8 cellular contexts compared by ENCODE assay signal in genomic region chr17:28893248-28894183, GRCh38. TPM values are rescaled to one million over a fixed set of nuclear protein-coding genes. Genes with fewer than 3 reads are reported as not detected.
DNase-seq lines count a peak whose midpoint lies in the region; ATAC-seq, FAIRE-seq and TF ChIP-seq lines count a peak whose summit lies in the region.
"Not testable (repeated sequence)": the region's sequence is repeated elsewhere in the genome, so short reads cannot be mapped to it uniquely, and the experiment has no call there.

No MANE protein-coding gene starts in this region.

- peaks cover 49% of the 10 kb centered on the region for H3K79me2 ChIP-seq in K562 (ENCODE audit: control insufficient read depth, insufficient read depth, low read length)

- FAIRE-seq in K562 (lab: Jason Lieb, UNC): not testable (repeated sequence)

- not testable (repeated sequence) for H4K20me1 ChIP-seq in K562 (replicated peaks; ENCODE audit: control insufficient read depth, insufficient read depth, low read length)

- not testable (repeated sequence) for H3K4me3 ChIP-seq in K562, gastroesophageal sphincter
- peak overlapping the region; percentile 43 for H3K4me3 ChIP-seq in naive thymus-derived CD4-positive, alpha-beta T cell (ENCODE audit: low read length)

- not testable (repeated sequence) for TF ChIP-seq EP300 in K562 (IDR thresholded peaks at IDR 0.05; ENCODE audit: low read length); gastroesophageal sphincter (IDR thresholded peaks at IDR 0.05)

- TF ChIP-seq RAD21 in K562 (CRISPR knock-in tag; conservative IDR thresholded peaks at IDR 0.05 in 1 of 2, IDR thresholded peaks at IDR 0.05 in 1 of 2): not testable (repeated sequence)

- CTCF ChIA-PET in activated CD8-positive, alpha-beta T cell treated with anti-CD3 and anti-CD28 coated beads for 36 hours (lab: Charles Lee): interaction anchor here (0.7 to 4.5 kb wide), 12 partner anchors 9 to 255 kb away, joined by 3 to 22 read pairs (median 4); partner anchors contain the start of genes BLTP2, DHRS13, FAM222B and TLCD1
- CTCF ChIA-PET in K562 (lab: Yijun Ruan, JAX; ENCODE audit: low intra/inter-chr PET ratio): not testable (repeated sequence)
- CTCF ChIA-PET in naive thymus-derived CD4-positive, alpha-beta T cell (lab: Charles Lee): interaction anchor here (0.5 to 2.4 kb wide), 8 partner anchors 9 to 174 kb away, joined by 3 to 13 read pairs (median 4); partner anchors contain the start of genes DHRS13, RPL23A and TLCD1

- in situ Hi-C loops in K562 (cut with MboI): not testable (repeated sequence)

- 84% methylated on average over 16 of the region's 16 CpGs for WGBS in K562 (ENCODE audit: insufficient coverage, low coverage, missing lambda C conversion rate)
- 75 to 80% methylated on average over 11 to 14 of the region's 16 CpGs for WGBS in gastroesophageal sphincter (ENCODE audit: low coverage in 1 of 2), 2 donors

- peak; percentile 67 to 74 for DNase-seq in AML-193 (lab: John Stamatoyannopoulos, UW)
- peak; percentile 25 for DNase-seq in RPMI8226
- peak; percentile 53 for DNase-seq in activated CD8-positive, alpha-beta T cell treated with anti-CD3 and anti-CD28 coated beads for 36 hours
- not testable (repeated sequence) for DNase-seq in K562 (ENCODE audit: extremely low read depth in 1 of 4, low spot score in 3 of 4)
- DNase-seq in naive thymus-derived CD4-positive, alpha-beta T cell: peak in 3 of 9 donors; percentile 19 to 22 (median 21)
- peak; percentile 76 for DNase-seq in stimulated activated naive B cell treated with anti-CD40 and anti-IgM and Interleukin-4, amounts not matched to agents 10 μg/mL and 1 μg/mL and 100 μg/mL, for 72 hours

- not testable (repeated sequence) for BruUV-seq in K562 (replicated peaks; lab: Mats Ljungman, UMichigan)

- H3K27ac ChIP-seq in K562 (ENCODE audit: extremely low read depth, low read depth, low read length): not testable (repeated sequence)
- H3K27ac ChIP-seq in gastroesophageal sphincter: peak overlapping the region in 3 of 4 donors; percentile 39 to 53 (median 43)
- H3K27ac ChIP-seq in naive thymus-derived CD4-positive, alpha-beta T cell (ENCODE audit: low read depth, low read length): peak overlapping the region; percentile 78

- H3K27me3 Mint-ChIP-seq in activated CD8-positive, alpha-beta T cell treated with anti-CD3 and anti-CD28 coated beads for 36 hours; naive thymus-derived CD4-positive, alpha-beta T cell; stimulated activated naive B cell treated with anti-CD40 and anti-IgM and Interleukin-4, amounts not matched to agents 10 μg/mL and 1 μg/mL and 100 μg/mL, for 72 hours: not testable (repeated sequence)

- peaks cover 66% of the 10 kb centered on the region for H3K4me1 Mint-ChIP-seq in activated CD8-positive, alpha-beta T cell treated with anti-CD3 and anti-CD28 coated beads for 36 hours (ENCODE audit: low read depth)
- peaks cover 38 to 82% (median 66%) of the 10 kb centered on the region in 7 donors for H3K4me1 Mint-ChIP-seq in naive thymus-derived CD4-positive, alpha-beta T cell
- peaks cover 48 to 84% of the 10 kb centered on the region in 2 donors for H3K4me1 Mint-ChIP-seq in stimulated activated naive B cell treated with anti-CD40 and anti-IgM and Interleukin-4, amounts not matched to agents 10 μg/mL and 1 μg/mL and 100 μg/mL, for 72 hours

- POLR2A ChIA-PET in activated CD8-positive, alpha-beta T cell treated with anti-CD3 and anti-CD28 coated beads for 36 hours (lab: Charles Lee): interaction anchor here (0.6 to 4.2 kb wide), 13 partner anchors 8 to 173 kb away, joined by 3 to 22 read pairs (median 4); partner anchors contain the start of gene RPL23A
- POLR2A ChIA-PET in K562 (lab: Yijun Ruan, JAX): interaction anchor here (0.6 to 1.5 kb wide), 5 partner anchors 8 to 166 kb away, joined by 3 to 5 read pairs (median 3); no protein-coding TSS in a partner anchor
- POLR2A ChIA-PET in naive thymus-derived CD4-positive, alpha-beta T cell (lab: Charles Lee): interaction anchor here (0.6 to 12.7 kb wide), 13 partner anchors 8 to 172 kb away, joined by 3 to 183 read pairs (median 8); partner anchors contain the start of genes DHRS13, FAM222B, NEK8 and PHF12

- H3K9me3 ChIP-seq in K562 (replicated peaks; ENCODE audit: control insufficient read depth, insufficient read depth, low read depth, low read length); gastroesophageal sphincter; naive thymus-derived CD4-positive, alpha-beta T cell (ENCODE audit: control insufficient read depth in 2 of 3, low read length in 3 of 3): not testable (repeated sequence)

- H3K4me2 ChIP-seq in K562 (ENCODE audit: insufficient read depth, low read length): not testable (repeated sequence)

- H3K4me3 Mint-ChIP-seq in activated CD8-positive, alpha-beta T cell treated with anti-CD3 and anti-CD28 coated beads for 36 hours: peak overlapping the region; percentile 66
- H3K4me3 Mint-ChIP-seq in naive thymus-derived CD4-positive, alpha-beta T cell: peak overlapping the region; percentile 73 to 93 (median 86)
- H3K4me3 Mint-ChIP-seq in stimulated activated naive B cell treated with anti-CD40 and anti-IgM and Interleukin-4, amounts not matched to agents 10 μg/mL and 1 μg/mL and 100 μg/mL, for 72 hours: peak overlapping the region; percentile 81 to 89

- not testable (repeated sequence) for H2AFZ ChIP-seq in K562 (ENCODE audit: low read depth, low read length)

- not testable (repeated sequence) for H3K9me1 ChIP-seq in K562 (ENCODE audit: control insufficient read depth, insufficient read depth, low read length)

- not testable (repeated sequence) for TF ChIP-seq POLR2A in K562 (conservative IDR thresholded peaks at IDR 0.05); gastroesophageal sphincter (IDR thresholded peaks at IDR 0.05)

- not testable (repeated sequence) for TF ChIP-seq CTCF in activated CD8-positive, alpha-beta T cell treated with anti-CD3 and anti-CD28 coated beads for 36 hours (IDR thresholded peaks at IDR 0.05); K562 (IDR thresholded peaks at IDR 0.05 in 2 of 3, conservative IDR thresholded peaks at IDR 0.05 in 1 of 3; ENCODE audit: insufficient read depth in 2 of 3, low read depth in 1 of 3, low read length in 3 of 3); gastroesophageal sphincter (IDR thresholded peaks at IDR 0.05)

- peak overlapping the region in 1 of 2 experiments; percentile 41; a peak in 1 of 4 replicates for H3K9ac ChIP-seq in K562 (ENCODE audit: insufficient read depth in 1 of 2, low read depth in 2 of 2, low read length in 2 of 2)

- H3K27me3 ChIP-seq in K562 (ENCODE audit: control insufficient read depth in 2 of 2, insufficient read depth in 2 of 2, low read length in 2 of 2); gastroesophageal sphincter; naive thymus-derived CD4-positive, alpha-beta T cell (ENCODE audit: control insufficient read depth in 2 of 2, insufficient read depth in 2 of 2, low read length in 2 of 2): not testable (repeated sequence)

- ATAC-seq in HG02610 (IDR thresholded peaks at IDR 0.05; ENCODE audit: unreplicated experiment): peak; percentile 30
- ATAC-seq in activated CD8-positive, alpha-beta T cell treated with anti-CD3 and anti-CD28 coated beads for 36 hours: peak; percentile 28
- ATAC-seq in K562, gastroesophageal sphincter: not testable (repeated sequence)
- ATAC-seq in naive thymus-derived CD4-positive, alpha-beta T cell: peak; percentile 43
- ATAC-seq in stimulated activated naive B cell treated with anti-CD40 and anti-IgM and Interleukin-4, amounts not matched to agents 10 μg/mL and 1 μg/mL and 100 μg/mL, for 72 hours (replicated peaks): peak; percentile 7 to 13

- H3K27ac Mint-ChIP-seq in activated CD8-positive, alpha-beta T cell treated with anti-CD3 and anti-CD28 coated beads for 36 hours: peak overlapping the region; percentile 100
- H3K27ac Mint-ChIP-seq in naive thymus-derived CD4-positive, alpha-beta T cell: peak overlapping the region; percentile 93 to 99 (median 99)
- peak overlapping the region; percentile 99 for H3K27ac Mint-ChIP-seq in stimulated activated naive B cell treated with anti-CD40 and anti-IgM and Interleukin-4, amounts not matched to agents 10 μg/mL and 1 μg/mL and 100 μg/mL, for 72 hours

- H3K36me3 ChIP-seq in K562 (ENCODE audit: control insufficient read depth, insufficient read depth, low read length): peaks cover 24% of the 10 kb centered on the region
- H3K36me3 ChIP-seq in gastroesophageal sphincter: peaks cover 0 to 10% of the 10 kb centered on the region in 2 donors
- peaks cover 0 to 14% (median 0%) of the 10 kb centered on the region in 3 experiments for H3K36me3 ChIP-seq in naive thymus-derived CD4-positive, alpha-beta T cell (ENCODE audit: control insufficient read depth in 2 of 3, insufficient read depth in 3 of 3, low read length in 3 of 3)

- peaks cover 30% of the 10 kb centered on the region for H3K36me3 Mint-ChIP-seq in activated CD8-positive, alpha-beta T cell treated with anti-CD3 and anti-CD28 coated beads for 36 hours (ENCODE audit: low read depth)
- H3K36me3 Mint-ChIP-seq in naive thymus-derived CD4-positive, alpha-beta T cell: peaks cover 0 to 22% (median 8%) of the 10 kb centered on the region in 5 donors
- peaks cover 39 to 49% of the 10 kb centered on the region in 2 donors for H3K36me3 Mint-ChIP-seq in stimulated activated naive B cell treated with anti-CD40 and anti-IgM and Interleukin-4, amounts not matched to agents 10 μg/mL and 1 μg/mL and 100 μg/mL, for 72 hours

- H3K9me3 Mint-ChIP-seq in activated CD8-positive, alpha-beta T cell treated with anti-CD3 and anti-CD28 coated beads for 36 hours; naive thymus-derived CD4-positive, alpha-beta T cell; stimulated activated naive B cell treated with anti-CD40 and anti-IgM and Interleukin-4, amounts not matched to agents 10 μg/mL and 1 μg/mL and 100 μg/mL, for 72 hours: not testable (repeated sequence)

- peaks cover 21 to 32% of the 10 kb centered on the region in 2 experiments for H3K4me1 ChIP-seq in K562 (replicated peaks in 1 of 2; ENCODE audit: control insufficient read depth in 2 of 2, insufficient read depth in 2 of 2, low read length in 2 of 2)
- peaks cover 0 to 71% (median 11%) of the 10 kb centered on the region in 3 donors for H3K4me1 ChIP-seq in gastroesophageal sphincter
- H3K4me1 ChIP-seq in naive thymus-derived CD4-positive, alpha-beta T cell (ENCODE audit: control insufficient read depth in 2 of 2, insufficient read depth in 2 of 2, low read length in 2 of 2): peaks cover 24 to 40% of the 10 kb centered on the region in 2 donors

- intact Hi-C loops in activated CD8-positive, alpha-beta T cell treated with anti-CD3 and anti-CD28 coated beads for 36 hours (cut with micrococcal nuclease); K562 (cut with micrococcal nuclease): not testable (repeated sequence)
- intact Hi-C loops in naive thymus-derived CD4-positive, alpha-beta T cell (cut with micrococcal nuclease): loop anchor here (1.0 kb wide), 3 partner anchors 9 to 38 kb away; partner anchors contain the start of gene ERAL1 (in 1 of the 2)

RNA-seq across cellular contexts. Expression of gene FLOT2, which starts 4.0 kb away (rescaled TPM):
- 10 to 100 TPM; 59.7 to 60.1 TPM for total RNA-seq in activated CD8-positive, alpha-beta T cell treated with anti-CD3 and anti-CD28 coated beads for 36 hours
- 71.3 and 104 TPM in 2 replicates for total RNA-seq in K562 (2011; cell fraction: chromatin; rRNA removed; ENCODE audit: low replicate concordance)
- total RNA-seq in K562 (2011; cell fraction: nucleolus; rRNA removed): 66.8 and 70.7 TPM in 2 replicates
- total RNA-seq in K562 (2011; cell fraction: nucleoplasm; rRNA removed): 69.2 and 74.4 TPM in 2 replicates
- 41.7 and 47.7 TPM in 2 replicates for total RNA-seq in K562 (2014; rRNA removed)
- total RNA-seq in K562 (2014; rRNA removed; fragmentation: Illumina TruSeq; extraction: Trizol): 22.8 and 28.5 TPM in 2 replicates
- 38.1 and 40.6 TPM in 2 replicates for total RNA-seq in K562 (2015; rRNA removed; fragmentation: Illumina TruSeq; extraction: Trizol)
- 138 and 143 TPM in 2 replicates for total RNA-seq in K562 (2021)
- polyA plus RNA-seq in K562 (2011; rRNA removed): 90.8 and 99.7 TPM in 2 replicates
- polyA plus RNA-seq in K562 (2011; cell fraction: cytosol; rRNA removed): 118 and 151 TPM in 2 replicates
- polyA plus RNA-seq in K562 (2011; cell fraction: nucleus; rRNA removed): 86.5 and 110 TPM in 2 replicates
- polyA plus RNA-seq in K562 (2012): 106 and 168 TPM in 2 replicates
- polyA plus RNA-seq in K562 (2014; fragmentation: Illumina TruSeq; extraction: Trizol): 87.8 and 95.5 TPM in 2 replicates
- 10 to 100 TPM; 17.5 to 30.1 TPM for polyA plus RNA-seq in K562 (2014; fragmentation: Nextera tagmentation; extraction: Ambion mirVana)
- polyA plus RNA-seq in K562 (2014; rRNA removed): 72.2 and 72.7 TPM in 2 replicates
- 114 and 143 TPM in 2 replicates for polyA minus RNA-seq in K562 (2011; rRNA and poly(A)+ RNA removed)
- 86.6 and 88.6 TPM in 2 replicates for polyA minus RNA-seq in K562 (2011; cell fraction: cytosol; rRNA and poly(A)+ RNA removed)
- 16.2 and 18.3 TPM in 2 replicates for polyA minus RNA-seq in K562 (2011; cell fraction: nucleus; rRNA and poly(A)+ RNA removed)
- 100 to 1,000 TPM in 2 of 4 donors, 10 to 100 TPM in 2; 71.6 to 107 (median 91.2) TPM for total RNA-seq in gastroesophageal sphincter
- 100 to 1,000 TPM; 134 to 252 (median 191) TPM for total RNA-seq in naive thymus-derived CD4-positive, alpha-beta T cell
- polyA plus RNA-seq in naive thymus-derived CD4-positive, alpha-beta T cell: 100 to 1,000 TPM; 228 to 309 TPM

RNA-seq across cellular contexts. Expression of gene DHRS13, which starts 9.4 kb away (rescaled TPM):
- 10 to 100 TPM; 37.3 to 38.2 TPM for total RNA-seq in activated CD8-positive, alpha-beta T cell treated with anti-CD3 and anti-CD28 coated beads for 36 hours
- total RNA-seq in K562 (2011; cell fraction: chromatin; rRNA removed; ENCODE audit: low replicate concordance): 64.4 and 82.9 TPM in 2 replicates
- total RNA-seq in K562 (2011; cell fraction: nucleolus; rRNA removed): 76.9 and 79.7 TPM in 2 replicates
- total RNA-seq in K562 (2011; cell fraction: nucleoplasm; rRNA removed): 79.7 and 82.1 TPM in 2 replicates
- total RNA-seq in K562 (2014; rRNA removed) (52.3 and 56.7 TPM in 2 replicates), K562 (2014; rRNA removed; fragmentation: Illumina TruSeq; extraction: Trizol) (21.5 and 25.2 TPM in 2 replicates), K562 (2015; rRNA removed; fragmentation: Illumina TruSeq; extraction: Trizol) (31.2 and 33.5 TPM in 2 replicates), K562 (2021) (39.5 and 42.4 TPM in 2 replicates), gastroesophageal sphincter (1 to 10 TPM; 3.9 to 6.5 (median 5.2) TPM)
- polyA plus RNA-seq in K562 (2011; rRNA removed) (26.9 and 36.3 TPM in 2 replicates), K562 (2014; fragmentation: Illumina TruSeq; extraction: Trizol) (30.2 and 32.3 TPM in 2 replicates), K562 (2014; fragmentation: Nextera tagmentation; extraction: Ambion mirVana) (under 1 TPM in 1 of 2 experiments, not detected in 1; 0.32 TPM), K562 (2014; rRNA removed) (44.9 and 53.3 TPM in 2 replicates)
- 40.5 and 70.4 TPM in 2 replicates for polyA plus RNA-seq in K562 (2011; cell fraction: cytosol; rRNA removed)
- polyA plus RNA-seq in K562 (2011; cell fraction: nucleus; rRNA removed): 24.6 and 32.8 TPM in 2 replicates
- polyA plus RNA-seq in K562 (2012): 19.4 and 24.0 TPM in 2 replicates
- 25.0 and 26.0 TPM in 2 replicates for polyA minus RNA-seq in K562 (2011; rRNA and poly(A)+ RNA removed)
- polyA minus RNA-seq in K562 (2011; cell fraction: cytosol; rRNA and poly(A)+ RNA removed): 14.7 and 20.7 TPM in 2 replicates
- polyA minus RNA-seq in K562 (2011; cell fraction: nucleus; rRNA and poly(A)+ RNA removed): 16.6 and 16.9 TPM in 2 replicates
- total RNA-seq in naive thymus-derived CD4-positive, alpha-beta T cell: 10 to 100 TPM; 20.0 to 51.3 (median 30.4) TPM
- polyA plus RNA-seq in naive thymus-derived CD4-positive, alpha-beta T cell: 10 to 100 TPM; 15.3 to 29.9 TPM

RNA-seq across cellular contexts. Expression of gene ERAL1, which starts 38.7 kb away (rescaled TPM):
- total RNA-seq in activated CD8-positive, alpha-beta T cell treated with anti-CD3 and anti-CD28 coated beads for 36 hours: 10 to 100 TPM; 58.2 to 60.0 TPM
- total RNA-seq in K562 (2011; cell fraction: chromatin; rRNA removed; ENCODE audit: low replicate concordance): 47.5 and 136 TPM in 2 replicates
- 90.7 and 91.3 TPM in 2 replicates for total RNA-seq in K562 (2011; cell fraction: nucleolus; rRNA removed)
- 66.9 and 68.4 TPM in 2 replicates for total RNA-seq in K562 (2011; cell fraction: nucleoplasm; rRNA removed)
- 65.2 and 82.2 TPM in 2 replicates for total RNA-seq in K562 (2014; rRNA removed)
- total RNA-seq in K562 (2014; rRNA removed; fragmentation: Illumina TruSeq; extraction: Trizol): 35.9 and 37.5 TPM in 2 replicates
- total RNA-seq in K562 (2015; rRNA removed; fragmentation: Illumina TruSeq; extraction: Trizol): 42.2 and 44.8 TPM in 2 replicates
- total RNA-seq in K562 (2021): 97.5 and 98.3 TPM in 2 replicates
- 123 and 132 TPM in 2 replicates for polyA plus RNA-seq in K562 (2011; rRNA removed)
- 145 and 255 TPM in 2 replicates for polyA plus RNA-seq in K562 (2011; cell fraction: cytosol; rRNA removed)
- polyA plus RNA-seq in K562 (2011; cell fraction: nucleus; rRNA removed): 106 and 137 TPM in 2 replicates
- polyA plus RNA-seq in K562 (2012): 90.4 and 103 TPM in 2 replicates
- polyA plus RNA-seq in K562 (2014; fragmentation: Illumina TruSeq; extraction: Trizol): 143 and 149 TPM in 2 replicates
- 100 to 1,000 TPM; 306 to 351 TPM for polyA plus RNA-seq in K562 (2014; fragmentation: Nextera tagmentation; extraction: Ambion mirVana)
- polyA plus RNA-seq in K562 (2014; rRNA removed): 106 and 135 TPM in 2 replicates
- 74.6 and 135 TPM in 2 replicates for polyA minus RNA-seq in K562 (2011; rRNA and poly(A)+ RNA removed)
- 72.4 and 111 TPM in 2 replicates for polyA minus RNA-seq in K562 (2011; cell fraction: cytosol; rRNA and poly(A)+ RNA removed)
- 45.1 and 67.7 TPM in 2 replicates for polyA minus RNA-seq in K562 (2011; cell fraction: nucleus; rRNA and poly(A)+ RNA removed)
- 10 to 100 TPM; 25.8 to 48.3 (median 29.2) TPM for total RNA-seq in gastroesophageal sphincter
- total RNA-seq in naive thymus-derived CD4-positive, alpha-beta T cell: 10 to 100 TPM; 19.8 to 50.0 (median 24.9) TPM
- polyA plus RNA-seq in naive thymus-derived CD4-positive, alpha-beta T cell: 10 to 100 TPM; 41.3 to 56.6 TPM

RNA-seq across cellular contexts. Expression of gene FAM222B, which starts 50.9 kb away (rescaled TPM):
- total RNA-seq in activated CD8-positive, alpha-beta T cell treated with anti-CD3 and anti-CD28 coated beads for 36 hours: 10 to 100 TPM; 14.7 to 15.2 TPM
- total RNA-seq in K562 (2011; cell fraction: chromatin; rRNA removed; ENCODE audit: low replicate concordance): 115 and 118 TPM in 2 replicates
- 34.0 and 45.9 TPM in 2 replicates for total RNA-seq in K562 (2011; cell fraction: nucleolus; rRNA removed)
- total RNA-seq in K562 (2011; cell fraction: nucleoplasm; rRNA removed): 86.2 and 134 TPM in 2 replicates
- total RNA-seq in K562 (2014; rRNA removed) (7.4 and 14.0 TPM in 2 replicates), K562 (2014; rRNA removed; fragmentation: Illumina TruSeq; extraction: Trizol) (7.5 and 8.5 TPM in 2 replicates), K562 (2015; rRNA removed; fragmentation: Illumina TruSeq; extraction: Trizol) (8.5 TPM in 2 replicates), K562 (2021) (31.1 and 32.9 TPM in 2 replicates), gastroesophageal sphincter (10 to 100 TPM; 15.5 to 47.6 (median 21.6) TPM)
- polyA plus RNA-seq in K562 (2011; rRNA removed) (7.3 and 8.3 TPM in 2 replicates), K562 (2014; fragmentation: Illumina TruSeq; extraction: Trizol) (34.5 and 34.6 TPM in 2 replicates), K562 (2014; fragmentation: Nextera tagmentation; extraction: Ambion mirVana) (1 to 10 TPM; 4.0 to 6.7 TPM), K562 (2014; rRNA removed) (10.9 TPM in 2 replicates)
- polyA plus RNA-seq in K562 (2011; cell fraction: cytosol; rRNA removed): 11.9 and 18.3 TPM in 2 replicates
- 10.0 and 18.6 TPM in 2 replicates for polyA plus RNA-seq in K562 (2011; cell fraction: nucleus; rRNA removed)
- polyA plus RNA-seq in K562 (2012): 21.1 and 26.3 TPM in 2 replicates
- polyA minus RNA-seq in K562 (2011; rRNA and poly(A)+ RNA removed): 17.9 and 18.4 TPM in 2 replicates
- polyA minus RNA-seq in K562 (2011; cell fraction: cytosol; rRNA and poly(A)+ RNA removed): 20.8 and 24.7 TPM in 2 replicates
- polyA minus RNA-seq in K562 (2011; cell fraction: nucleus; rRNA and poly(A)+ RNA removed): 7.1 and 7.9 TPM in 2 replicates
- total RNA-seq in naive thymus-derived CD4-positive, alpha-beta T cell: 10 to 100 TPM; 16.5 to 24.4 (median 22.3) TPM
- 10 to 100 TPM; 11.8 to 23.1 TPM for polyA plus RNA-seq in naive thymus-derived CD4-positive, alpha-beta T cell

RNA-seq across cellular contexts. Expression of gene PHF12, which starts 57.8 kb away (rescaled TPM):
- total RNA-seq in activated CD8-positive, alpha-beta T cell treated with anti-CD3 and anti-CD28 coated beads for 36 hours: 10 to 100 TPM; 45.7 to 52.6 TPM
- total RNA-seq in K562 (2011; cell fraction: chromatin; rRNA removed; ENCODE audit: low replicate concordance): 126 and 135 TPM in 2 replicates
- total RNA-seq in K562 (2011; cell fraction: nucleolus; rRNA removed): 70.4 and 78.8 TPM in 2 replicates
- 90.9 and 130 TPM in 2 replicates for total RNA-seq in K562 (2011; cell fraction: nucleoplasm; rRNA removed)
- total RNA-seq in K562 (2014; rRNA removed): 17.7 and 18.7 TPM in 2 replicates
- 8.2 and 8.3 TPM in 2 replicates for total RNA-seq in K562 (2014; rRNA removed; fragmentation: Illumina TruSeq; extraction: Trizol)
- 10.4 and 12.0 TPM in 2 replicates for total RNA-seq in K562 (2015; rRNA removed; fragmentation: Illumina TruSeq; extraction: Trizol)
- total RNA-seq in K562 (2021): 24.0 and 31.3 TPM in 2 replicates
- 13.5 and 27.0 TPM in 2 replicates for polyA plus RNA-seq in K562 (2011; rRNA removed)
- polyA plus RNA-seq in K562 (2011; cell fraction: cytosol; rRNA removed): 17.1 and 19.2 TPM in 2 replicates
- polyA plus RNA-seq in K562 (2011; cell fraction: nucleus; rRNA removed): 115 and 157 TPM in 2 replicates
- 27.6 and 28.9 TPM in 2 replicates for polyA plus RNA-seq in K562 (2012)
- polyA plus RNA-seq in K562 (2014; fragmentation: Illumina TruSeq; extraction: Trizol): 19.9 and 21.4 TPM in 2 replicates
- 1 to 10 TPM in 1 of 2 experiments, under 1 TPM in 1; 0.82 to 1.1 TPM for polyA plus RNA-seq in K562 (2014; fragmentation: Nextera tagmentation; extraction: Ambion mirVana)
- polyA plus RNA-seq in K562 (2014; rRNA removed): 21.5 and 21.8 TPM in 2 replicates
- 18.1 and 18.7 TPM in 2 replicates for polyA minus RNA-seq in K562 (2011; rRNA and poly(A)+ RNA removed)
- 12.2 and 15.7 TPM in 2 replicates for polyA minus RNA-seq in K562 (2011; cell fraction: cytosol; rRNA and poly(A)+ RNA removed)
- polyA minus RNA-seq in K562 (2011; cell fraction: nucleus; rRNA and poly(A)+ RNA removed): 23.6 and 27.0 TPM in 2 replicates
- total RNA-seq in gastroesophageal sphincter: 10 to 100 TPM; 20.2 to 46.9 (median 37.8) TPM
- 100 to 1,000 TPM in 4 of 5 experiments, 10 to 100 TPM in 1; 89.3 to 162 (median 134) TPM for total RNA-seq in naive thymus-derived CD4-positive, alpha-beta T cell
- polyA plus RNA-seq in naive thymus-derived CD4-positive, alpha-beta T cell: 10 to 100 TPM in 1 of 2 donors, 1 to 10 TPM in 1; 6.2 to 21.8 TPM
